In the genomic region with DNA sequence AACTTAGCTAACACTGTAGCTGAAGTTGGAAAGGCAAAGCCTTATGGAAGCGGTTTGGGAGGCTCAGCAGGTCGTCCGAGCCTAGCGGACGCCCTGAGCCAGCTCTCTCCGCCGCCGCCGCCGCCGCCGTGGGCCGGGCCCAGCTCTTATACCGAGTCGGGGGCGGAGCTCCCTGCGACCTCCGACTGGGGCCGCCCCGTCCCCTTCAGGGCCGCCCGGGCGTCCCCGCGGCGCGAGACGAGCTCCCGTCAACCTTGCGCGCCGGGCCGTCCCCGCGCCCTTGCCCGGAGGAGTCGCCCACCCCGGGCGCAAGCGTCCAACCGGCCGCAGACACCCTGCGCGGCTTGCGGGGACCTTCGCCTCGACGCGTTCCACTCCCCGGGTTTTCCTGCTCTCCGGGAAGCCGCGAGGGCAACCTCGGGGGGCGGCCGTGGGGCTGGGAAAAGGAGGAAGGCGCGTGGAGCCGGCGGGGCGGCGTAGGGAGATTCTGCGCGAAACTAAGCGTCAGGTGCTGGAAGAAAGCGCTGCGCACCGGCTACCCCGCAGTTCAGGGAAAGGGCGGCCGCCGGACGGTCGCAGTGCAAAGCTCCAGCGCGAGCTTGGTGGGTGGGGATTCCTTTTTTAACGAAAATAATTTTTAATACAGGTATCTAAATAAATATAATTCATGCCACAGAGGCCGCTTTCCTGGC, we compare ENCODE assay signal across 8 cellular contexts. TPM values are rescaled to one million over a fixed set of nuclear protein-coding genes. Genes with fewer than 3 reads are reported as not detected.
A peak's percentile ranks its signal among the peaks of the same experiment; 100 is the strongest.
DNase-seq lines count a peak whose midpoint lies in the region; ATAC-seq, FAIRE-seq and TF ChIP-seq lines count a peak whose summit lies in the region.

A gene with protein sequence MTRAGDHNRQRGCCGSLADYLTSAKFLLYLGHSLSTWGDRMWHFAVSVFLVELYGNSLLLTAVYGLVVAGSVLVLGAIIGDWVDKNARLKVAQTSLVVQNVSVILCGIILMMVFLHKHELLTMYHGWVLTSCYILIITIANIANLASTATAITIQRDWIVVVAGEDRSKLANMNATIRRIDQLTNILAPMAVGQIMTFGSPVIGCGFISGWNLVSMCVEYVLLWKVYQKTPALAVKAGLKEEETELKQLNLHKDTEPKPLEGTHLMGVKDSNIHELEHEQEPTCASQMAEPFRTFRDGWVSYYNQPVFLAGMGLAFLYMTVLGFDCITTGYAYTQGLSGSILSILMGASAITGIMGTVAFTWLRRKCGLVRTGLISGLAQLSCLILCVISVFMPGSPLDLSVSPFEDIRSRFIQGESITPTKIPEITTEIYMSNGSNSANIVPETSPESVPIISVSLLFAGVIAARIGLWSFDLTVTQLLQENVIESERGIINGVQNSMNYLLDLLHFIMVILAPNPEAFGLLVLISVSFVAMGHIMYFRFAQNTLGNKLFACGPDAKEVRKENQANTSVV (minus strand): TSS at position 125 of the 692 bp plus-strand sequence. CDS start 326 bp downstream, outside the sequence.

- peak within 1 kb of the TSS; percentile 79 to 98 for H3K4me3 ChIP-seq in kidney (ENCODE audit: low read length in 2 of 2)
- H3K4me3 ChIP-seq in spleen, result peak within 1 kb of the TSS; percentile 49 to 84 (median 58)

- H3K9ac ChIP-seq in kidney (ENCODE audit: low read length in 2 of 2), result peak within 1 kb of the TSS; percentile 64 to 87

- intact Hi-C loops in kidney (cut with DNase I), result no loop called here
- intact Hi-C loops in spleen (cut with DNase I; ENCODE audit: low total_unique reads), result no loop called here

- H3K9me3 Mint-ChIP-seq in central memory CD8-positive, alpha-beta T cell, result no peaks in the 10 kb centered on the region

- H3K36me3 ChIP-seq in kidney (ENCODE audit: control insufficient read depth in 1 of 2, insufficient read depth in 2 of 2, low read length in 2 of 2) (peaks cover 0 to 3% of the 10 kb centered on the region in 2 donors), spleen (peaks cover 0 to 12% (median 0%) of the 10 kb centered on the region in 6 donors)

- TF ChIP-seq CTCF in D721Med (IDR thresholded peaks at IDR 0.05; ENCODE audit: insufficient read depth, missing control alignments) (no peak), kidney (IDR thresholded peaks at IDR 0.05; ENCODE audit: borderline replicate concordance, extremely low read depth, insufficient read depth) (no peak), spleen (IDR thresholded peaks at IDR 0.05 in 8 of 11, conservative IDR thresholded peaks at IDR 0.05 in 3 of 11) (peak in 2 of 11 experiments; percentile 24 to 31)

- no peak for FAIRE-seq in D721Med (lab: Jason Lieb, UNC)
- FAIRE-seq in kidney (lab: Jason Lieb, UNC), result no peak

- H3K27me3 Mint-ChIP-seq in central memory CD8-positive, alpha-beta T cell, result peaks cover 70% of the 10 kb centered on the region

- peaks cover 14% of the 10 kb centered on the region for H3K4me1 Mint-ChIP-seq in central memory CD8-positive, alpha-beta T cell

- DNase-seq in D721Med (ENCODE audit: insufficient read length, low spot score) (peak; percentile 32), H4 (ENCODE audit: low spot score) (peak; percentile 8), NCI-H1105 treated with DMSO at 0.1 percent for 48 hours (lab: John Stamatoyannopoulos, UW) (peak; percentile 71), kidney (peak; percentile 95), spleen (peak; percentile 94), KG1 (lab: John Stamatoyannopoulos, UW) (no peak)
- DNase-seq in activated CD4-positive, CD25-positive, alpha-beta regulatory T cell (lab: John Stamatoyannopoulos, UW), result peak; percentile 10 to 37 (median 17)
- peak; percentile 11 to 15 for DNase-seq in central memory CD8-positive, alpha-beta T cell (ENCODE audit: low spot score in 2 of 2)

- H3K4me1 ChIP-seq in kidney (ENCODE audit: control insufficient read depth in 1 of 2, insufficient read depth in 1 of 2, low read depth in 1 of 2, low read length in 2 of 2) (peaks cover 21 to 25% of the 10 kb centered on the region in 2 donors), spleen (peaks cover 9 to 74% (median 34%) of the 10 kb centered on the region in 6 donors)

- ATAC-seq in central memory CD8-positive, alpha-beta T cell (replicated peaks; ENCODE audit: extremely low read depth, poor library complexity, severe bottlenecking), result peak; percentile 82

- H3K4me3 Mint-ChIP-seq in central memory CD8-positive, alpha-beta T cell, result peak within 1 kb of the TSS; percentile 67

- no peak within 1 kb of the TSS for H3K27ac Mint-ChIP-seq in central memory CD8-positive, alpha-beta T cell (ENCODE audit: low read depth)

- H3K27ac ChIP-seq in kidney (ENCODE audit: low read depth in 2 of 2, low read length in 2 of 2) (peak within 1 kb of the TSS; percentile 88 to 91), spleen (peak within 1 kb of the TSS; percentile 87 to 96 (median 92))

- peak; percentile 37 to 93 (median 79) for TF ChIP-seq POLR2A in spleen (IDR thresholded peaks at IDR 0.05)

- 0 to 1% (median 1%) methylated on average over 47 to 78 of the region's 78 CpGs for WGBS in spleen, 5 donors

- H3K27me3 ChIP-seq in spleen (replicated peaks in 1 of 7), result peaks cover 0 to 31% (median 7%) of the 10 kb centered on the region in 7 donors

- H3K9me3 ChIP-seq in kidney (ENCODE audit: control insufficient read depth in 1 of 2, low read length in 2 of 2), result no peaks in the 10 kb centered on the region
- H3K9me3 ChIP-seq in spleen, result no peaks in the 10 kb centered on the region

- H3K36me3 Mint-ChIP-seq in central memory CD8-positive, alpha-beta T cell (ENCODE audit: insufficient read depth), result no peaks in the 10 kb centered on the region

RNA-seq across cellular contexts. Expression of the gene that starts here (rescaled TPM):
- total RNA-seq in H4 (2014; rRNA removed; shearing (Covaris generic)), result 2.2 and 3.8 TPM in 2 replicates
- total RNA-seq in kidney (78.4 TPM), spleen (100 to 1,000 TPM; 315 to 843 (median 492) TPM)
- polyA plus RNA-seq in kidney (ENCODE audit: insufficient read depth, low read depth, low replicate concordance) (45.8 TPM), spleen (100 to 1,000 TPM in 2 of 3 donors, 10 to 100 TPM in 1; 55.7 to 116 (median 102) TPM)

Comparison
In these comparisons a context has a peak if more than half of its experiments do, and no peak if none do; other contexts are left out.
1. RNA of the gene that starts here (total RNA-seq): 315 to 843 TPM in spleen and 78.4 TPM in kidney (single experiment); 2.2 to 3.8 TPM in H4; every median in the first group is over 10 times any median in the second.